Comparison of ENCODE assay signal across 11 cellular contexts in genomic region chr13:28568286-28568685, GRCh38.
DNase-seq lines count a peak whose midpoint lies in the region; ATAC-seq, FAIRE-seq and TF ChIP-seq lines count a peak whose summit lies in the region.
"Had no signal": no experiment of that assay in that cellular context is flagged by ENCODE, and none has a peak within 500 bp of the region (broad histone marks: within the 10 kb centered on the region; RNA-seq: fewer than 3 reads in every experiment).

No MANE protein-coding gene starts in this region.

- ATAC-seq in right lobe of liver: peak in 3 of 4 donors; percentile 14 to 42 (median 15)
- no peak for ATAC-seq in HepG2
- no peak for ATAC-seq in GM18873 (IDR thresholded peaks at IDR 0.05; ENCODE audit: low FRiP score, unreplicated experiment)
- ATAC-seq: left colon had no signal

- intact Hi-C loops in right lobe of liver (cut with DNase I) (no loop called here), HepG2 (cut with micrococcal nuclease; ENCODE audit: unreplicated experiment) (no loop called here), left ventricle myocardium inferior (cut with micrococcal nuclease) (no loop called here)

- no TSS peak for BruUV-seq in HepG2 (replicated peaks; lab: Mats Ljungman, UMichigan)

- FAIRE-seq in HepG2 (lab: Jason Lieb, UNC): no peak
- FAIRE-seq: H54 had no signal

- TF ChIP-seq RAD21 in HepG2 (CRISPR knock-in tag; IDR thresholded peaks at IDR 0.05): no peak

- H3K4me1 ChIP-seq in right lobe of liver (no peaks in the 10 kb centered on the region), HepG2 (ENCODE audit: insufficient read depth, low read length) (no peaks in the 10 kb centered on the region), left ventricle myocardium inferior (peaks cover 13% of the 10 kb centered on the region)
- H3K4me1 ChIP-seq: BLaER1 had no signal

- H3K4me2 ChIP-seq in HepG2 (ENCODE audit: low read depth, low read length): no peak overlapping the region
- H3K4me2 ChIP-seq: BLaER1 had no signal

- H3K4me3 ChIP-seq in right lobe of liver: no peak overlapping the region
- no peak overlapping the region for H3K4me3 ChIP-seq in HepG2 (replicated peaks in 1 of 3; ENCODE audit: insufficient read depth in 1 of 3, low read depth in 2 of 3, low read length in 3 of 3)
- no peak overlapping the region for H3K4me3 ChIP-seq in left ventricle myocardium inferior
- H3K4me3 ChIP-seq: BLaER1 had no signal

- H3K79me2 ChIP-seq in HepG2 (ENCODE audit: insufficient read depth, low read length): no peaks in the 10 kb centered on the region

- no peaks in the 10 kb centered on the region for H3K9me3 ChIP-seq in right lobe of liver
- no peaks in the 10 kb centered on the region for H3K9me3 ChIP-seq in HepG2 (ENCODE audit: low read length)
- H3K9me3 ChIP-seq in left ventricle myocardium inferior (replicated peaks): no peaks in the 10 kb centered on the region
- H3K9me3 ChIP-seq: BLaER1 had no signal

- no peak for TF ChIP-seq CTCF in right lobe of liver (IDR thresholded peaks at IDR 0.05)
- no peak for TF ChIP-seq CTCF in HepG2 (CRISPR knock-in tag; IDR thresholded peaks at IDR 0.05)
- no peak for TF ChIP-seq CTCF in left ventricle myocardium inferior (IDR thresholded peaks at IDR 0.05; ENCODE audit: borderline replicate concordance)

- no peak overlapping the region for H2AFZ ChIP-seq in HepG2 (ENCODE audit: low read length)

- H3K36me3 ChIP-seq in right lobe of liver (no peaks in the 10 kb centered on the region), HepG2 (replicated peaks in 1 of 2; ENCODE audit: control insufficient read depth in 1 of 2, insufficient read depth in 2 of 2, low read length in 2 of 2) (no peaks in the 10 kb centered on the region), left ventricle myocardium inferior (no peaks in the 10 kb centered on the region)
- H3K36me3 ChIP-seq: BLaER1 had no signal

- H4K20me1 ChIP-seq in HepG2 (ENCODE audit: insufficient read depth, low read length): no peaks in the 10 kb centered on the region
- H4K20me1 ChIP-seq: BLaER1 had no signal

- DNase-seq in right lobe of liver: peak in 1 of 3 donors; percentile 36
- no peak for DNase-seq in HepG2 (ENCODE audit: low spot score)
- DNase-seq in NCI-H510A (lab: John Stamatoyannopoulos, UW): peak; percentile 68
- peak; percentile 76 for DNase-seq in left ventricle myocardium inferior
- no peak for DNase-seq in NCI-H2081 treated with DMSO at 0.1 percent for 48 hours (lab: John Stamatoyannopoulos, UW)
- no peak for DNase-seq in NOMO-1 treated with DMSO at 0.1 percent for 48 hours (lab: John Stamatoyannopoulos, UW; ENCODE audit: unreplicated experiment)
- DNase-seq in kidney tubule cell (ENCODE audit: low spot score): no peak

- POLR2A ChIA-PET in HepG2 (lab: Yijun Ruan, JAX): no interaction called here

- TF ChIP-seq POLR2A in right lobe of liver (IDR thresholded peaks at IDR 0.05) (no peak), HepG2 (IDR thresholded peaks at IDR 0.05; ENCODE audit: insufficient read depth in 1 of 2, low read depth in 2 of 2, low read length in 2 of 2) (no peak)

- H3K9ac ChIP-seq in HepG2 (ENCODE audit: insufficient read depth, low read depth, low read length): no peak overlapping the region
- H3K9ac ChIP-seq: BLaER1 had no signal

- H3K27ac ChIP-seq in right lobe of liver: no peak overlapping the region
- H3K27ac ChIP-seq in HepG2 (ENCODE audit: extremely low read length, insufficient read depth, low read length): no peak overlapping the region
- no peak overlapping the region for H3K27ac ChIP-seq in left ventricle myocardium inferior (replicated peaks)
- H3K27ac ChIP-seq: BLaER1 had no signal

- H3K27me3 ChIP-seq in right lobe of liver (no peaks in the 10 kb centered on the region), HepG2 (ENCODE audit: control insufficient read depth in 1 of 2, insufficient read depth in 2 of 2, low read length in 2 of 2) (peaks cover 0 to 2% of the 10 kb centered on the region in 2 experiments; a peak in 1 of 5 replicates), left ventricle myocardium inferior (ENCODE audit: low read depth) (peaks cover 13% of the 10 kb centered on the region)
- H3K27me3 ChIP-seq: BLaER1 had no signal

- no peak for TF ChIP-seq EP300 in HepG2 (IDR thresholded peaks at IDR 0.05; ENCODE audit: low read depth in 2 of 2, low read length in 2 of 2)
- TF ChIP-seq EP300 in HepG2 (CRISPR knock-in tag; IDR thresholded peaks at IDR 0.05; ENCODE audit: borderline replicate concordance): no peak

- WGBS in right lobe of liver (ENCODE audit: insufficient coverage, low coverage, low lambda C conversion rate, missing lambda C conversion rate): 80% methylated on average over 1 of the region's 3 CpGs
- 56% methylated on average over 3 of the region's 3 CpGs for WGBS in HepG2 (ENCODE audit: low lambda C conversion rate)

- in situ Hi-C loops in HepG2 (cut with HindIII; ENCODE audit: extremely low pct_ligation_motif_present, low pct_unique_long_range_greater_than_20kb): no loop called here

- CTCF ChIA-PET in HepG2 (lab: Yijun Ruan, JAX; ENCODE audit: low intra/inter-chr PET ratio, low total read pairs): no interaction called here

TF ChIP-seq in HepG2, 621 proteins besides CTCF, POLR2A, EP300 and RAD21:
- no peak for TF ChIP-seq EHMT2 (IDR thresholded peaks at IDR 0.05; ENCODE audit: borderline replicate concordance, low read depth, low read length)

Comparison
In these comparisons a context has a peak if more than half of its experiments do, and no peak if none do; other contexts are left out.
1. ATAC-seq: peak in right lobe of liver (3 of 4); none in HepG2 (single experiment) and GM18873 (single experiment).
2. DNase-seq: peak in NCI-H510A (single experiment) and left ventricle myocardium inferior (single experiment); none in HepG2 (single experiment), NCI-H2081 treated with DMSO at 0.1 percent for 48 hours (single experiment), NOMO-1 treated with DMSO at 0.1 percent for 48 hours (single experiment) and kidney tubule cell (single experiment).